Comparison of ENCODE assay signal across 22 cellular contexts in genomic region chr13:48042889-48043288, GRCh38. TPM values are rescaled to one million over a fixed set of nuclear protein-coding genes. Genes with fewer than 3 reads are reported as not detected.
DNase-seq lines count a peak whose midpoint lies in the region; ATAC-seq and TF ChIP-seq lines count a peak whose summit lies in the region.
"Had no signal": no experiment of that assay in that cellular context is flagged by ENCODE, and none has a peak within 500 bp of the region (broad histone marks: within the 10 kb centered on the region; RNA-seq: fewer than 3 reads in every experiment).

No MANE protein-coding gene starts in this region.

- H3K27me3 Mint-ChIP-seq in activated T-cell treated with anti-CD3 and anti-CD28 coated beads, Interleukin-2, amount 50 U/mL, for 72 hours (ENCODE audit: low read depth), result no peaks in the 10 kb centered on the region
- no peaks in the 10 kb centered on the region for H3K27me3 Mint-ChIP-seq in activated naive CD8-positive, alpha-beta T cell treated with anti-CD3 and anti-CD28 coated beads, Interleukin-2, amount 50 U/mL, for 24 hours
- H3K27me3 Mint-ChIP-seq in stimulated activated memory B cell treated with anti-CD40 and anti-IgM and Interleukin-4, amounts not matched to agents 10 μg/mL and 1 μg/mL and 100 μg/mL, for 72 hours, result no peaks in the 10 kb centered on the region
- H3K27me3 Mint-ChIP-seq: brain; dendritic cell treated with granulocyte-macrophage colony-stimulating factor and Interleukin-4, amounts not matched to agents 40 ng/mL and 50 ng/mL, for 4 days; progenitor cell of endocrine pancreas had no signal

- no peak for TF ChIP-seq POLR2A in right lobe of liver (IDR thresholded peaks at IDR 0.05)

- peaks cover 40% of the 10 kb centered on the region for H3K4me1 Mint-ChIP-seq in activated T-cell treated with anti-CD3 and anti-CD28 coated beads, Interleukin-2, amount 50 U/mL, for 72 hours (ENCODE audit: low read depth)
- peaks cover 31% of the 10 kb centered on the region for H3K4me1 Mint-ChIP-seq in activated naive CD8-positive, alpha-beta T cell treated with anti-CD3 and anti-CD28 coated beads, Interleukin-2, amount 50 U/mL, for 24 hours
- H3K4me1 Mint-ChIP-seq in stimulated activated memory B cell treated with anti-CD40 and anti-IgM and Interleukin-4, amounts not matched to agents 10 μg/mL and 1 μg/mL and 100 μg/mL, for 72 hours, result peaks cover 16% of the 10 kb centered on the region

- H2AFZ ChIP-seq in Loucy (ENCODE audit: low read length), result no peak overlapping the region

- no peaks in the 10 kb centered on the region for H4K20me1 ChIP-seq in Loucy (ENCODE audit: insufficient read depth, low read length, poor library complexity, severe bottlenecking)

- H3K9me3 ChIP-seq in Loucy (ENCODE audit: insufficient read depth, low read depth, low read length) (no peaks in the 10 kb centered on the region), right lobe of liver (no peaks in the 10 kb centered on the region), BE2C (no peaks in the 10 kb centered on the region)
- H3K9me3 ChIP-seq: vagina had no signal

- no peaks in the 10 kb centered on the region for H3K27me3 ChIP-seq in Loucy (ENCODE audit: insufficient read depth, low read length, poor library complexity, severe bottlenecking)
- H3K27me3 ChIP-seq in right lobe of liver, result no peaks in the 10 kb centered on the region
- no peaks in the 10 kb centered on the region for H3K27me3 ChIP-seq in BE2C
- H3K27me3 ChIP-seq: vagina had no signal

- ATAC-seq in activated T-cell treated with anti-CD3 and anti-CD28 coated beads, Interleukin-2, amount 50 U/mL, for 72 hours (replicated peaks in 1 of 2), result no peak
- no peak for ATAC-seq in activated naive CD8-positive, alpha-beta T cell treated with anti-CD3 and anti-CD28 coated beads, Interleukin-2, amount 50 U/mL, for 24 hours
- ATAC-seq in stimulated activated memory B cell treated with anti-CD40 and anti-IgM and Interleukin-4, amounts not matched to agents 10 μg/mL and 1 μg/mL and 100 μg/mL, for 72 hours, result no peak
- ATAC-seq in right lobe of liver, result no peak
- ATAC-seq: HCT116 had no signal

- peak overlapping the region in 1 of 2 donors; percentile 31 for H3K4me3 Mint-ChIP-seq in activated T-cell treated with anti-CD3 and anti-CD28 coated beads, Interleukin-2, amount 50 U/mL, for 72 hours
- H3K4me3 Mint-ChIP-seq in activated naive CD8-positive, alpha-beta T cell treated with anti-CD3 and anti-CD28 coated beads, Interleukin-2, amount 50 U/mL, for 24 hours, result no peak overlapping the region
- no peak overlapping the region for H3K4me3 Mint-ChIP-seq in stimulated activated memory B cell treated with anti-CD40 and anti-IgM and Interleukin-4, amounts not matched to agents 10 μg/mL and 1 μg/mL and 100 μg/mL, for 72 hours
- H3K4me3 Mint-ChIP-seq: dendritic cell treated with granulocyte-macrophage colony-stimulating factor and Interleukin-4, amounts not matched to agents 40 ng/mL and 50 ng/mL, for 4 days had no signal

- intact Hi-C loops in right lobe of liver (cut with DNase I), result no loop called here

- peak overlapping the region; percentile 94 for H3K27ac Mint-ChIP-seq in activated T-cell treated with anti-CD3 and anti-CD28 coated beads, Interleukin-2, amount 50 U/mL, for 72 hours
- peak overlapping the region; percentile 27 for H3K27ac Mint-ChIP-seq in activated naive CD8-positive, alpha-beta T cell treated with anti-CD3 and anti-CD28 coated beads, Interleukin-2, amount 50 U/mL, for 24 hours
- peak overlapping the region; percentile 42 for H3K27ac Mint-ChIP-seq in stimulated activated memory B cell treated with anti-CD40 and anti-IgM and Interleukin-4, amounts not matched to agents 10 μg/mL and 1 μg/mL and 100 μg/mL, for 72 hours
- H3K27ac Mint-ChIP-seq: brain; dendritic cell treated with granulocyte-macrophage colony-stimulating factor and Interleukin-4, amounts not matched to agents 40 ng/mL and 50 ng/mL, for 4 days; progenitor cell of endocrine pancreas had no signal

- peaks cover 17% of the 10 kb centered on the region; the same call in 1 of the 2 replicates for H3K36me3 ChIP-seq in Loucy (ENCODE audit: insufficient read depth, low read length)
- H3K36me3 ChIP-seq in right lobe of liver, result peaks cover 0 to 7% (median 0%) of the 10 kb centered on the region in 4 donors
- H3K36me3 ChIP-seq in BE2C, result peaks cover 24% of the 10 kb centered on the region

- H3K4me2 ChIP-seq in Loucy (ENCODE audit: low read depth, low read length, poor library complexity, severe bottlenecking), result peak overlapping the region; percentile 76

- no peaks in the 10 kb centered on the region for H3F3A ChIP-seq in Loucy (ENCODE audit: low read depth)

- TF ChIP-seq CTCF in Loucy (conservative IDR thresholded peaks at IDR 0.05; ENCODE audit: low read length) (no peak), right lobe of liver (IDR thresholded peaks at IDR 0.05) (no peak), BE2C (IDR thresholded peaks at IDR 0.05; ENCODE audit: low read depth, low read length) (no peak)

- 100% methylated on average over 2 of the region's 2 CpGs for WGBS in right lobe of liver (ENCODE audit: insufficient coverage, low coverage, low lambda C conversion rate, missing lambda C conversion rate)

- H3K4me3 ChIP-seq in Loucy (ENCODE audit: low read length, poor library complexity, severe bottlenecking) (peak overlapping the region; percentile 49), right lobe of liver (no peak overlapping the region), BE2C (ENCODE audit: low read depth, low read length) (no peak overlapping the region)
- H3K4me3 ChIP-seq: vagina had no signal

- no peak for DNase-seq in activated T-cell treated with anti-CD3 and anti-CD28 coated beads, Interleukin-2, amount 50 U/mL, for 72 hours
- no peak for DNase-seq in activated T-cell treated with anti-CD3 and anti-CD28 coated beads, Interleukin-2, amount 50 U/mL, for 1 hour
- no peak for DNase-seq in activated naive CD8-positive, alpha-beta T cell treated with anti-CD3 and anti-CD28 coated beads, Interleukin-2, amount 50 U/mL, for 24 hours
- DNase-seq in right lobe of liver (no peak), SKM-1 treated with dmso at 0.1 percent for 144 hours (lab: John Stamatoyannopoulos, UW; ENCODE audit: unreplicated experiment) (no peak), BE2C (no peak)
- DNase-seq: activated gamma-delta T cell treated with Interleukin-2 at 50 U/mL for 16 hours; DMS79; mesendoderm; NCI-H1105 treated with DMSO at 0.1 percent for 48 hours; NCI-H2107; NCI-H510A; RPMI8226; stimulated activated CD4-positive, alpha-beta T cell treated with anti-CD3 and anti-CD28 coated beads, Interleukin-4, amount 100 ng/mL, for 1 hour; SW 1271 had no signal

- H3K79me2 ChIP-seq in Loucy (ENCODE audit: insufficient read depth, low read length), result peaks cover 19% of the 10 kb centered on the region

- no peaks in the 10 kb centered on the region for H3K9me2 ChIP-seq in Loucy (replicated peaks; ENCODE audit: low read depth, low read length)

- no peaks in the 10 kb centered on the region for H3K9me3 Mint-ChIP-seq in activated T-cell treated with anti-CD3 and anti-CD28 coated beads, Interleukin-2, amount 50 U/mL, for 72 hours
- H3K9me3 Mint-ChIP-seq in activated naive CD8-positive, alpha-beta T cell treated with anti-CD3 and anti-CD28 coated beads, Interleukin-2, amount 50 U/mL, for 24 hours, result no peaks in the 10 kb centered on the region
- no peaks in the 10 kb centered on the region for H3K9me3 Mint-ChIP-seq in stimulated activated memory B cell treated with anti-CD40 and anti-IgM and Interleukin-4, amounts not matched to agents 10 μg/mL and 1 μg/mL and 100 μg/mL, for 72 hours
- H3K9me3 Mint-ChIP-seq: brain; dendritic cell treated with granulocyte-macrophage colony-stimulating factor and Interleukin-4, amounts not matched to agents 40 ng/mL and 50 ng/mL, for 4 days had no signal

- peak overlapping the region; percentile 50 for H3K9ac ChIP-seq in Loucy (ENCODE audit: low read depth, low read length, poor library complexity, severe bottlenecking)

- H3K27ac ChIP-seq in right lobe of liver, result no peak overlapping the region
- H3K27ac ChIP-seq: vagina had no signal

- peaks cover 3 to 16% of the 10 kb centered on the region in 2 donors for H3K36me3 Mint-ChIP-seq in activated T-cell treated with anti-CD3 and anti-CD28 coated beads, Interleukin-2, amount 50 U/mL, for 72 hours (ENCODE audit: insufficient read depth in 2 of 2)
- peaks cover 27% of the 10 kb centered on the region for H3K36me3 Mint-ChIP-seq in activated naive CD8-positive, alpha-beta T cell treated with anti-CD3 and anti-CD28 coated beads, Interleukin-2, amount 50 U/mL, for 24 hours (ENCODE audit: low read depth)
- H3K36me3 Mint-ChIP-seq in stimulated activated memory B cell treated with anti-CD40 and anti-IgM and Interleukin-4, amounts not matched to agents 10 μg/mL and 1 μg/mL and 100 μg/mL, for 72 hours, result peaks cover 26% of the 10 kb centered on the region

- H3K4me1 ChIP-seq in Loucy (ENCODE audit: insufficient read depth, low read length, poor library complexity, severe bottlenecking) (peaks cover 55% of the 10 kb centered on the region), right lobe of liver (no peaks in the 10 kb centered on the region), BE2C (no peaks in the 10 kb centered on the region)

RNA-seq across cellular contexts. Expression of gene NUDT15, which starts 5.4 kb away (rescaled TPM):
- total RNA-seq in activated T-cell treated with anti-CD3 and anti-CD28 coated beads, Interleukin-2, amount 50 U/mL, for 72 hours, result 10 to 100 TPM; 15.1 to 18.0 TPM
- total RNA-seq in right lobe of liver, result 1 to 10 TPM; 5.1 to 7.6 (median 6.3) TPM
- 12.8 TPM for polyA plus RNA-seq in BE2C (2012; ENCODE audit: insufficient read depth, insufficient read length, low read depth)

RNA-seq across cellular contexts. Expression of gene SUCLA2, which starts 41.8 kb away (rescaled TPM):
- total RNA-seq in activated T-cell treated with anti-CD3 and anti-CD28 coated beads, Interleukin-2, amount 50 U/mL, for 72 hours, result 10 to 100 TPM; 35.0 to 45.0 TPM
- total RNA-seq in right lobe of liver, result 10 to 100 TPM; 16.0 to 35.8 (median 19.8) TPM
- polyA plus RNA-seq in BE2C (2012; ENCODE audit: insufficient read depth, insufficient read length, low read depth), result 61.4 TPM

RNA-seq across cellular contexts. Expression of gene MED4, which starts 52.0 kb away (rescaled TPM):
- 10 to 100 TPM; 49.5 to 59.7 TPM for total RNA-seq in activated T-cell treated with anti-CD3 and anti-CD28 coated beads, Interleukin-2, amount 50 U/mL, for 72 hours
- 10 to 100 TPM; 15.1 to 22.5 (median 20.7) TPM for total RNA-seq in right lobe of liver
- 70.4 TPM for polyA plus RNA-seq in BE2C (2012; ENCODE audit: insufficient read depth, insufficient read length, low read depth)

Comparison
In these comparisons a context has a peak if more than half of its experiments do, and no peak if none do; other contexts are left out.
1. H3K27ac Mint-ChIP-seq: peak in every context shown above with its lines; median percentile 94 in activated T-cell treated with anti-CD3 and anti-CD28 coated beads, Interleukin-2, amount 50 U/mL, for 72 hours; 42 in stimulated activated memory B cell treated with anti-CD40 and anti-IgM and Interleukin-4, amounts not matched to agents 10 μg/mL and 1 μg/mL and 100 μg/mL, for 72 hours; 27 in activated naive CD8-positive, alpha-beta T cell treated with anti-CD3 and anti-CD28 coated beads, Interleukin-2, amount 50 U/mL, for 24 hours.